Comparison of ENCODE assay signal across 8 cellular contexts in genomic region chr9:137254624-137255447, GRCh38. TPM values are rescaled to one million over a fixed set of nuclear protein-coding genes. Genes with fewer than 3 reads are reported as not detected.
DNase-seq lines count a peak whose midpoint lies in the region; TF ChIP-seq lines count a peak whose summit lies in the region.

Gene NELFB (plus strand): TSS chr9:137255327.

- peak within 1 kb of the TSS; percentile 92 for H3K4me2 ChIP-seq in osteoblast (ENCODE audit: insufficient read depth, low read length)

- 1% methylated on average over 57 to 63 of the region's 105 CpGs for WGBS in testis, 2 donors

- no peaks in the 10 kb centered on the region for H3K27me3 ChIP-seq in GM06990 (replicated peaks; ENCODE audit: control insufficient read depth, insufficient read depth, low read length)
- peaks cover under 1% of the 10 kb centered on the region for H3K27me3 ChIP-seq in osteoblast (ENCODE audit: insufficient read depth, low read length)
- no peaks in the 10 kb centered on the region for H3K27me3 ChIP-seq in testis

- POLR2A ChIA-PET in HEK293T (lab: Yijun Ruan, JAX), result interaction anchor here (0.6 to 8.8 kb wide), 8 partner anchors 11 to 47 kb away, joined by 3 to 90 read pairs (median 6); partner anchors contain the start of genes NRARP and TUBB4B

- peaks cover 30% of the 10 kb centered on the region for H3K79me2 ChIP-seq in osteoblast (ENCODE audit: insufficient read depth, low read length)

- no peak for TF ChIP-seq CTCF in GM06990 (IDR thresholded peaks at IDR 0.05; ENCODE audit: insufficient read depth, low read length, poor library complexity, severe bottlenecking)
- TF ChIP-seq CTCF in osteoblast (IDR thresholded peaks at IDR 0.05; ENCODE audit: extremely low read depth, low read depth, low read length), result no peak
- TF ChIP-seq CTCF in testis (IDR thresholded peaks at IDR 0.05), result no peak

- H4K20me1 ChIP-seq in osteoblast (ENCODE audit: insufficient read depth, low read length), result peaks cover 14% of the 10 kb centered on the region

- peak within 1 kb of the TSS; percentile 88 for H2AFZ ChIP-seq in osteoblast (ENCODE audit: low read length)

- H3K27me3 Mint-ChIP-seq in activated naive CD4-positive, alpha-beta T cell treated with anti-CD3 and anti-CD28 coated beads, Interleukin-2, amount 50 U/mL, for 24 hours, result no peaks in the 10 kb centered on the region

- H3K9me3 Mint-ChIP-seq in activated naive CD4-positive, alpha-beta T cell treated with anti-CD3 and anti-CD28 coated beads, Interleukin-2, amount 50 U/mL, for 24 hours, result no peaks in the 10 kb centered on the region

- peaks cover 14% of the 10 kb centered on the region for H3K4me1 Mint-ChIP-seq in activated naive CD4-positive, alpha-beta T cell treated with anti-CD3 and anti-CD28 coated beads, Interleukin-2, amount 50 U/mL, for 24 hours

- DNase-seq in GM06990 (ENCODE audit: extremely low read depth, insufficient read length) (peak; percentile 93), HEK293T (ENCODE audit: extremely low spot score) (peak; percentile 96), NAMALWA (ENCODE audit: low spot score) (peak; percentile 92), SKM-1 (lab: John Stamatoyannopoulos, UW; ENCODE audit: unreplicated experiment) (peak; percentile 70), glomerular endothelial cell (ENCODE audit: extremely low read depth, low read depth, low spot score) (no peak), osteoblast (ENCODE audit: insufficient read length, low spot score, missing footprints) (peak; percentile 100), testis (peak; percentile 94)

- H3K27ac ChIP-seq in osteoblast (ENCODE audit: low read depth, low read length), result no peak within 1 kb of the TSS
- peak within 1 kb of the TSS; percentile 69 to 88 for H3K27ac ChIP-seq in testis

- CTCF ChIA-PET in HEK293T (lab: Yijun Ruan, JAX), result interaction anchor here (1.9 kb wide), 1 partner anchor 18 kb away, joined by 9 read pairs; no protein-coding TSS in a partner anchor

- peaks cover 3% of the 10 kb centered on the region for H3K36me3 ChIP-seq in GM06990 (ENCODE audit: control insufficient read depth, insufficient read depth, low read length)
- H3K36me3 ChIP-seq in osteoblast (ENCODE audit: insufficient read depth, low read length), result peaks cover 19% of the 10 kb centered on the region
- H3K36me3 ChIP-seq in testis (ENCODE audit: low read depth, missing control alignments), result no peaks in the 10 kb centered on the region

- intact Hi-C loops in testis (cut with DNase I; ENCODE audit: low total_unique reads), result no loop called here

- H3K27ac Mint-ChIP-seq in activated naive CD4-positive, alpha-beta T cell treated with anti-CD3 and anti-CD28 coated beads, Interleukin-2, amount 50 U/mL, for 24 hours, result peak within 1 kb of the TSS; percentile 74

- H3K36me3 Mint-ChIP-seq in activated naive CD4-positive, alpha-beta T cell treated with anti-CD3 and anti-CD28 coated beads, Interleukin-2, amount 50 U/mL, for 24 hours, result no peaks in the 10 kb centered on the region

- H3K4me3 Mint-ChIP-seq in activated naive CD4-positive, alpha-beta T cell treated with anti-CD3 and anti-CD28 coated beads, Interleukin-2, amount 50 U/mL, for 24 hours, result peak within 1 kb of the TSS; percentile 88

- H3K9me3 ChIP-seq in osteoblast (ENCODE audit: low read depth, low read length) (no peaks in the 10 kb centered on the region), testis (no peaks in the 10 kb centered on the region)

- TF ChIP-seq POLR2A in testis (IDR thresholded peaks at IDR 0.05), result no peak

- H3K4me1 ChIP-seq in osteoblast (ENCODE audit: insufficient read depth, low read length) (peaks cover 13% of the 10 kb centered on the region), testis (peaks cover 45% of the 10 kb centered on the region)

- H3K4me3 ChIP-seq in GM06990 (replicated peaks; ENCODE audit: low read depth, low read length), result peak within 1 kb of the TSS; percentile 94
- peak within 1 kb of the TSS; percentile 90 for H3K4me3 ChIP-seq in osteoblast (ENCODE audit: insufficient read depth, low read length)
- H3K4me3 ChIP-seq in testis, result peak within 1 kb of the TSS; percentile 97 to 98

TF ChIP-seq in HEK293T, 16 proteins besides CTCF, POLR2A, EP300 and RAD21:
- TF ChIP-seq L3MBTL2 (conservative IDR thresholded peaks at IDR 0.05), result peak; percentile 33; the same call in 1 of the 2 replicates
- peak; percentile 75; the same call in 1 of the 2 replicates for TF ChIP-seq FOXM1 (IDR thresholded peaks at IDR 0.05; ENCODE audit: borderline replicate concordance)
- TF ChIP-seq ARNT (IDR thresholded peaks at IDR 0.05), result peak; percentile 83
- no peak for TF ChIP-seq HDGF (IDR thresholded peaks at IDR 0.05; ENCODE audit: borderline replicate concordance)
TF ChIP-seq in HEK293T: peak in this region for 3.

RNA-seq across cellular contexts. Expression of gene NELFB, which starts in this region (rescaled TPM):
- 48.5 and 63.0 TPM in 2 replicates for total RNA-seq in glomerular endothelial cell
- total RNA-seq in osteoblast, result 46.0 and 47.4 TPM in 2 replicates
- total RNA-seq in testis, result 10 to 100 TPM; 60.9 to 76.7 TPM
- 55.0 TPM for polyA plus RNA-seq in testis (ENCODE audit: insufficient read depth, low read depth, low replicate concordance)
